10 cellular contexts compared by ENCODE assay signal in genomic region chr13:31517599-31517998, GRCh38.
"Had no signal": no experiment of that assay in that cellular context is flagged by ENCODE, and none has a peak within 500 bp of the region (broad histone marks: within the 10 kb centered on the region; RNA-seq: fewer than 3 reads in every experiment).

No MANE protein-coding gene starts in this region.

- H3K27ac Mint-ChIP-seq: GM23338, H9, HFFc6 had no signal

- H3K9me3 Mint-ChIP-seq: GM23338, H9, HFFc6 had no signal

- H3K4me3 ChIP-seq: GM23338, K562 had no signal

- H3K4me3 Mint-ChIP-seq: GM23338, H9, HFFc6 had no signal

- FAIRE-seq: H1, H54, HTR-8/SVneo, K562 had no signal

- ATAC-seq: GM23338, K562 had no signal

- DNase-seq: H9, HCEC 1CT, HFFc6, IMR-90, KG1 had no signal
